1 cellular context compared by ENCODE assay signal in the genomic region with DNA sequence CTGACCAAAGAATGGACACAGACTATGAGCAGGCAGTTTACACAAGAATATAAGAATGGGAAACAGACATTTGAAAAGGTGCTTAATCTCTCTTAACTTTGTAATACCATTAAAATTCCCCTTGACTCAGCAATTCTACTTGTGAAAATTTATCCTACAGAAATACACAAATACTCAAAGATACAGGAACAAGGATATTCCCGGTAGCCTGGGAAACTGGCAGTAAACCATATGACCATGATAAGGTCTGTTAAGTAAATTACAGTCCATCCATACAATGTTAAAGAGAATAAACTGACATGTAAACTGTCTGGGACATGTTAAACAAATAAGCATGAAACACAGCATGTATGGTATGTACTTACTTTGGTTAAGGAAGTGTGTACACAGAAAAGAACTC.
TF ChIP-seq lines count a peak whose summit lies in the region.

No MANE protein-coding gene starts in this region.

TF ChIP-seq in liver, 16 proteins besides CTCF, POLR2A, EP300 and RAD21 (continued from another document):
- no peak for TF ChIP-seq GABPA (IDR thresholded peaks at IDR 0.05 in 1 of 2, conservative IDR thresholded peaks at IDR 0.05 in 1 of 2)
- TF ChIP-seq JUND (IDR thresholded peaks at IDR 0.05): no peak
- TF ChIP-seq HNF4G (IDR thresholded peaks at IDR 0.05): no peak
- TF ChIP-seq, protein P1, sequence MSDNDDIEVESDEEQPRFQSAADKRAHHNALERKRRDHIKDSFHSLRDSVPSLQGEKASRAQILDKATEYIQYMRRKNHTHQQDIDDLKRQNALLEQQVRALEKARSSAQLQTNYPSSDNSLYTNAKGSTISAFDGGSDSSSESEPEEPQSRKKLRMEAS (IDR thresholded peaks at IDR 0.05): no peak
- no peak for TF ChIP-seq SP1 (IDR thresholded peaks at IDR 0.05)
- no peak for TF ChIP-seq FOXA2 (IDR thresholded peaks at IDR 0.05)
